29 cellular contexts compared by ENCODE assay signal in the genomic region with DNA sequence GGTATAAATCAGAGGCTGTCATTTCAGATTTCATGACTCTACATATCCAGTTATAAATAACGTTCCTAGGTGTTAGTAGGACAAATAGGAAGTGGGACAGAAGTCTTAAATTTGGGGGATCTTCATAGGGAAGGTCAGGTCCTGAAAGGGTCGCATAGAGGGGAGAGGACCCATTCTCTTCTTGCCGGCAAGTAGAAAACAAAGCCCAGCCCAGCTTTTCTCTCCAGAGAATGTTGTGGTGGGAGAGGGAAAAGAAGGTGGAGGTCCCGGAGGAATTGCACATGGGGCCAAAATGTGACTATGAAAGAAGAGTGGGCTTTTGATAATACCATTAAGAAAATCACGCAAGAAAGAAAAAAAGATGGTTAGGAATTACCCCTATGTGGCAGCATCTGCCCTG. TPM values are rescaled to one million over a fixed set of nuclear protein-coding genes. Genes with fewer than 3 reads are reported as not detected.
DNase-seq lines count a peak whose midpoint lies in the region; ATAC-seq, FAIRE-seq and TF ChIP-seq lines count a peak whose summit lies in the region.
"Had no signal": no experiment of that assay in that cellular context is flagged by ENCODE, and none has a peak within 500 bp of the region (broad histone marks: within the 10 kb centered on the region; RNA-seq: fewer than 3 reads in every experiment).

No MANE protein-coding gene starts in this region.

- H3K4me3 Mint-ChIP-seq in GM23338 (peak overlapping the region; percentile 79), glutamatergic neuron (ENCODE audit: unreplicated experiment) (peak overlapping the region; percentile 86), neural progenitor cell (peak overlapping the region; percentile 87)
- H3K4me3 Mint-ChIP-seq: activated B cell treated with CpG ODN at 0.5 μM for 24 hours had no signal

- no peaks in the 10 kb centered on the region for H3K9me2 ChIP-seq in GM23338 (ENCODE audit: insufficient read depth)

- no peaks in the 10 kb centered on the region for H3K36me3 Mint-ChIP-seq in GM23338 (ENCODE audit: low read depth)
- H3K36me3 Mint-ChIP-seq in glutamatergic neuron (ENCODE audit: unreplicated experiment) = no peaks in the 10 kb centered on the region
- H3K36me3 Mint-ChIP-seq in neural progenitor cell = peaks cover 2% of the 10 kb centered on the region
- H3K36me3 Mint-ChIP-seq: CD8-positive, alpha-beta memory T cell had no signal

- intact Hi-C loops in left ventricle myocardium inferior (cut with micrococcal nuclease) = no loop called here

- H3K27me3 ChIP-seq in GM23338 (ENCODE audit: insufficient read depth) (peaks cover 77% of the 10 kb centered on the region), neural progenitor cell (peaks cover 94% of the 10 kb centered on the region), left ventricle myocardium inferior (ENCODE audit: low read depth) (peaks cover 99% of the 10 kb centered on the region)
- H3K27me3 ChIP-seq: thyroid gland had no signal

- H2AFZ ChIP-seq in GM23338 = peak overlapping the region; percentile 78
- H2AFZ ChIP-seq in neural progenitor cell (replicated peaks) = no peak overlapping the region

- no peak overlapping the region for H3K27ac ChIP-seq in GM23338 (ENCODE audit: low read depth)
- H3K27ac ChIP-seq in SK-N-MC = no peak overlapping the region
- H3K27ac ChIP-seq in neural progenitor cell = no peak overlapping the region
- H3K27ac ChIP-seq in left ventricle myocardium inferior (replicated peaks) = no peak overlapping the region
- H3K27ac ChIP-seq: colonic mucosa, HL-60, neutrophil, spleen, thyroid gland had no signal

- TF ChIP-seq POLR2A in H54 (IDR thresholded peaks at IDR 0.05; ENCODE audit: low read depth, low read length) = no peak

- H3K4me1 Mint-ChIP-seq in GM23338 (peaks cover 27% of the 10 kb centered on the region), glutamatergic neuron (ENCODE audit: low read depth, unreplicated experiment) (peaks cover 12% of the 10 kb centered on the region), neural progenitor cell (peaks cover 41% of the 10 kb centered on the region)

- no peak for DNase-seq in GM23338 (ENCODE audit: low spot score)
- DNase-seq in SK-N-MC (ENCODE audit: low read depth, low spot score) = no peak
- no peak for DNase-seq in glutamatergic neuron
- peak; percentile 14 for DNase-seq in neural progenitor cell (ENCODE audit: low spot score)
- no peak for DNase-seq in left ventricle myocardium inferior
- DNase-seq in stimulated activated CD4-positive, alpha-beta T cell treated with anti-CD3 and anti-CD28 coated beads, Interleukin-1b, Interleukin-23, amount 100 ng/mL, for 48 hours = no peak
- DNase-seq in NCI-H1417 (lab: John Stamatoyannopoulos, UW) = no peak
- DNase-seq in H54 (ENCODE audit: insufficient read length, low spot score) = no peak
- DNase-seq: activated B cell treated with CpG ODN at 0.5 μM for 24 hours; activated CD4-positive, alpha-beta T cell treated with anti-CD3 and anti-CD28 coated beads, Interleukin-2, amount 50 U/mL, for 4 hours; activated CD8-positive, alpha-beta memory T cell treated with anti-CD3 and anti-CD28 coated beads, Interleukin-2, amount 50 U/mL, for 4 hours; activated effector memory CD4-positive, alpha-beta T cell treated with Interleukin-2 at 50 U/mL for 16 hours; CD8-positive, alpha-beta memory T cell; colonic mucosa; DMS79 treated with DMSO at 0.1 percent for 48 hours; head of caudate nucleus; NCI-H510A; spleen; stimulated activated CD4-positive, alpha-beta T cell treated with anti-CD3 and anti-CD28 coated beads, Interleukin-4, amount 100 ng/mL, for 24 hours; stimulated activated naive CD4-positive, alpha-beta T cell treated with Interleukin-2 at 50 U/mL for 16 hours; thyroid gland had no signal

- H3K36me3 ChIP-seq in GM23338 (ENCODE audit: insufficient read depth) = no peaks in the 10 kb centered on the region
- no peaks in the 10 kb centered on the region for H3K36me3 ChIP-seq in SK-N-MC (ENCODE audit: insufficient read depth, low read length)
- no peaks in the 10 kb centered on the region for H3K36me3 ChIP-seq in neural progenitor cell
- no peaks in the 10 kb centered on the region for H3K36me3 ChIP-seq in left ventricle myocardium inferior
- H3K36me3 ChIP-seq: colonic mucosa, neutrophil, spleen, thyroid gland had no signal

- H3K4me1 ChIP-seq in GM23338 (ENCODE audit: insufficient read depth) = peaks cover 32% of the 10 kb centered on the region
- H3K4me1 ChIP-seq in neural progenitor cell = peaks cover 31% of the 10 kb centered on the region
- peaks cover 24% of the 10 kb centered on the region for H3K4me1 ChIP-seq in left ventricle myocardium inferior
- H3K4me1 ChIP-seq: colonic mucosa, thyroid gland had no signal

- peaks cover 9% of the 10 kb centered on the region; the same call in 1 of the 2 replicates for H3F3A ChIP-seq in GM23338 (replicated peaks; ENCODE audit: low read depth)
- peaks cover 10% of the 10 kb centered on the region for H3F3A ChIP-seq in neural progenitor cell (ENCODE audit: low read depth)

- TF ChIP-seq CTCF in GM23338 (conservative IDR thresholded peaks at IDR 0.05; ENCODE audit: low read depth in 2 of 2) (no peak), glutamatergic neuron (IDR thresholded peaks at IDR 0.05; ENCODE audit: partially characterized antibody, unreplicated experiment) (no peak), neural progenitor cell (IDR thresholded peaks at IDR 0.05) (no peak), left ventricle myocardium inferior (IDR thresholded peaks at IDR 0.05; ENCODE audit: borderline replicate concordance) (no peak)

- H3K4me3 ChIP-seq in GM23338 (peak overlapping the region; percentile 77), SK-N-MC (peak overlapping the region; percentile 73), neural progenitor cell (peak overlapping the region; percentile 74), left ventricle myocardium inferior (no peak overlapping the region)
- H3K4me3 ChIP-seq: colonic mucosa, thyroid gland had no signal

- no peak for FAIRE-seq in H54 (lab: Jason Lieb, UNC)
- FAIRE-seq: islet of Langerhans, RCC 7860 had no signal

- no peak for ATAC-seq in GM23338

- no peaks in the 10 kb centered on the region for H3K9me3 ChIP-seq in SK-N-MC (ENCODE audit: low read depth, low read length)
- no peaks in the 10 kb centered on the region for H3K9me3 ChIP-seq in neural progenitor cell (ENCODE audit: low read depth)
- H3K9me3 ChIP-seq in left ventricle myocardium inferior (replicated peaks) = no peaks in the 10 kb centered on the region
- H3K9me3 ChIP-seq: colonic mucosa, neutrophil, spleen, thyroid gland had no signal

- H3K9me3 Mint-ChIP-seq in GM23338 (no peaks in the 10 kb centered on the region; the same call in 1 of the 3 replicates), glutamatergic neuron (ENCODE audit: unreplicated experiment) (peaks cover 1% of the 10 kb centered on the region), neural progenitor cell (peaks cover 13% of the 10 kb centered on the region)
- H3K9me3 Mint-ChIP-seq: activated B cell treated with CpG ODN at 0.5 μM for 24 hours had no signal

- peaks cover 54% of the 10 kb centered on the region for H3K27me3 Mint-ChIP-seq in GM23338 (ENCODE audit: insufficient read depth, low read depth, poor library complexity)
- peaks cover 27% of the 10 kb centered on the region for H3K27me3 Mint-ChIP-seq in glutamatergic neuron (ENCODE audit: unreplicated experiment)
- peaks cover 30% of the 10 kb centered on the region for H3K27me3 Mint-ChIP-seq in neural progenitor cell (ENCODE audit: insufficient read depth, low read depth)

- no peak overlapping the region for H3K9ac ChIP-seq in SK-N-MC (ENCODE audit: insufficient read length)
- H3K9ac ChIP-seq in neural progenitor cell = no peak overlapping the region

- no peaks in the 10 kb centered on the region for H3K79me2 ChIP-seq in GM23338 (replicated peaks; ENCODE audit: insufficient read depth)
- H3K79me2 ChIP-seq in neural progenitor cell (ENCODE audit: low read depth) = no peaks in the 10 kb centered on the region

- H3K27ac Mint-ChIP-seq in GM23338 (no peak overlapping the region), glutamatergic neuron (ENCODE audit: unreplicated experiment) (no peak overlapping the region), neural progenitor cell (peak overlapping the region; percentile 21)
- H3K27ac Mint-ChIP-seq: activated B cell treated with CpG ODN at 0.5 μM for 24 hours; CD8-positive, alpha-beta memory T cell had no signal

- H4K20me1 ChIP-seq in GM23338 (replicated peaks; ENCODE audit: insufficient read depth) = peaks cover 13% of the 10 kb centered on the region
- peaks cover 24% of the 10 kb centered on the region for H4K20me1 ChIP-seq in neural progenitor cell (ENCODE audit: low read depth)

- H3K4me2 ChIP-seq in GM23338 (peak overlapping the region; percentile 96), neural progenitor cell (peak overlapping the region; percentile 94)

TF ChIP-seq in GM23338, 12 proteins besides CTCF, POLR2A, EP300 and RAD21:
- TF ChIP-seq EZH2 (IDR thresholded peaks at IDR 0.05; ENCODE audit: low read depth, unreplicated experiment) = peak; percentile 67
- TF ChIP-seq, protein P1, sequence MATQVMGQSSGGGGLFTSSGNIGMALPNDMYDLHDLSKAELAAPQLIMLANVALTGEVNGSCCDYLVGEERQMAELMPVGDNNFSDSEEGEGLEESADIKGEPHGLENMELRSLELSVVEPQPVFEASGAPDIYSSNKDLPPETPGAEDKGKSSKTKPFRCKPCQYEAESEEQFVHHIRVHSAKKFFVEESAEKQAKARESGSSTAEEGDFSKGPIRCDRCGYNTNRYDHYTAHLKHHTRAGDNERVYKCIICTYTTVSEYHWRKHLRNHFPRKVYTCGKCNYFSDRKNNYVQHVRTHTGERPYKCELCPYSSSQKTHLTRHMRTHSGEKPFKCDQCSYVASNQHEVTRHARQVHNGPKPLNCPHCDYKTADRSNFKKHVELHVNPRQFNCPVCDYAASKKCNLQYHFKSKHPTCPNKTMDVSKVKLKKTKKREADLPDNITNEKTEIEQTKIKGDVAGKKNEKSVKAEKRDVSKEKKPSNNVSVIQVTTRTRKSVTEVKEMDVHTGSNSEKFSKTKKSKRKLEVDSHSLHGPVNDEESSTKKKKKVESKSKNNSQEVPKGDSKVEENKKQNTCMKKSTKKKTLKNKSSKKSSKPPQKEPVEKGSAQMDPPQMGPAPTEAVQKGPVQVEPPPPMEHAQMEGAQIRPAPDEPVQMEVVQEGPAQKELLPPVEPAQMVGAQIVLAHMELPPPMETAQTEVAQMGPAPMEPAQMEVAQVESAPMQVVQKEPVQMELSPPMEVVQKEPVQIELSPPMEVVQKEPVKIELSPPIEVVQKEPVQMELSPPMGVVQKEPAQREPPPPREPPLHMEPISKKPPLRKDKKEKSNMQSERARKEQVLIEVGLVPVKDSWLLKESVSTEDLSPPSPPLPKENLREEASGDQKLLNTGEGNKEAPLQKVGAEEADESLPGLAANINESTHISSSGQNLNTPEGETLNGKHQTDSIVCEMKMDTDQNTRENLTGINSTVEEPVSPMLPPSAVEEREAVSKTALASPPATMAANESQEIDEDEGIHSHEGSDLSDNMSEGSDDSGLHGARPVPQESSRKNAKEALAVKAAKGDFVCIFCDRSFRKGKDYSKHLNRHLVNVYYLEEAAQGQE (IDR thresholded peaks at IDR 0.05; ENCODE audit: unreplicated experiment) = no peak

RNA-seq across cellular contexts. Expression of a gene that starts 1.0 kb away (rescaled TPM):
- 0.39 and 1.6 TPM in 2 replicates for total RNA-seq in GM23338 (2014; rRNA removed; shearing (Covaris generic))
- polyA plus RNA-seq in GM23338 (2016; fragmentation: Nextera tagmentation; extraction: Ambion mirVana) = not detected in 2 replicates
- 0.29 TPM for total RNA-seq in glutamatergic neuron (ENCODE audit: unreplicated experiment)
- total RNA-seq in neural progenitor cell (ENCODE audit: low replicate concordance) = 0.15 TPM in 1 of 2 replicates, not detected in the other
- total RNA-seq in left ventricle myocardium inferior = not detected
- total RNA-seq: activated B cell treated with CpG ODN at 0.5 μM for 24 hours; CD8-positive, alpha-beta memory T cell; liver; MCF 10A; mononuclear cell; renal cortical epithelial cell; thyroid gland had no signal
- polyA plus RNA-seq: CD8-positive, alpha-beta memory T cell; liver; spleen had no signal
